ENCODE assay signal across 15 cellular contexts in the genomic region with DNA sequence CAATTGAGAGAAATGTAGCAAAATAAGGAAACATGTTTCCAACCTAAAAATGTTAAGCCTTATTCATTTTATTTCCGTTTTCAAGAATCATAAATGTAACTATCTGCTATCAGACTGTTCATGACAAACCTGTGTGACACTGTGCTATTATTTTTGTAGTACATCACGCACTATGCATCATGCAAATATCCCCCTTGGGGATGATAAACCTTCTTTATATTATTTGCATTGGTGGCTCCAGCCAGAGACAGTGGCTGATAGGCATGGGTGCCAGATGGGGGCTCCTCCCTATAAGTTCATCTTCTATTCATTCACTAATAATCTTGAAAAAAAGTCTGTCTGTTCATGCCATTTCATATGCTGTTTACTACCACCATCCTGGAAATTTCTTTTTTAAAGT.
"Had no signal": no experiment of that assay in that cellular context is flagged by ENCODE, and none has a peak within 500 bp of the region (broad histone marks: within the 10 kb centered on the region; RNA-seq: fewer than 3 reads in every experiment).

No MANE protein-coding gene starts in this region.

- H3K4me1 ChIP-seq: parathyroid adenoma, upper lobe of right lung had no signal

- H3K36me3 Mint-ChIP-seq: natural killer cell; stimulated activated effector memory CD8-positive, alpha-beta T cell treated with anti-CD3 and anti-CD28 coated beads, Interleukin-12 subunit alpha, Interleukin-12 subunit beta, amount 100 ng/mL, for 72 hours had no signal

- H3K36me3 ChIP-seq: brain microvascular endothelial cell, neutrophil, thoracic aorta, upper lobe of right lung had no signal

- DNase-seq: activated CD4-positive, alpha-beta T cell treated with anti-CD3 and anti-CD28 coated beads, Interleukin-2, amount 50 U/mL, for 1 hour; activated naive CD4-positive, alpha-beta T cell; brain microvascular endothelial cell; effector memory CD4-positive, alpha-beta T cell; foreskin fibroblast; kidney glomerular epithelial cell; left ventricle myocardium superior; mesenchymal stem cell; natural killer cell; stimulated activated CD4-positive, alpha-beta T cell treated with anti-CD3 and anti-CD28 coated beads, Interleukin-12 subunit alpha, Interleukin-12 subunit beta, amount 100 ng/mL, for 4 hours; upper lobe of right lung had no signal

- H3K27me3 ChIP-seq: brain microvascular endothelial cell, upper lobe of right lung had no signal

- H3K9me3 Mint-ChIP-seq: natural killer cell; stimulated activated effector memory CD8-positive, alpha-beta T cell treated with anti-CD3 and anti-CD28 coated beads, Interleukin-12 subunit alpha, Interleukin-12 subunit beta, amount 100 ng/mL, for 72 hours had no signal

- ATAC-seq: left ventricle myocardium superior; natural killer cell; stimulated activated effector memory CD8-positive, alpha-beta T cell treated with anti-CD3 and anti-CD28 coated beads, Interleukin-12 subunit alpha, Interleukin-12 subunit beta, amount 100 ng/mL, for 72 hours; upper lobe of right lung had no signal

- H3K9me3 ChIP-seq: neutrophil, thoracic aorta, upper lobe of right lung had no signal

- H3K4me3 Mint-ChIP-seq: natural killer cell; stimulated activated effector memory CD8-positive, alpha-beta T cell treated with anti-CD3 and anti-CD28 coated beads, Interleukin-12 subunit alpha, Interleukin-12 subunit beta, amount 100 ng/mL, for 72 hours had no signal

- H3K4me1 Mint-ChIP-seq: natural killer cell; stimulated activated effector memory CD8-positive, alpha-beta T cell treated with anti-CD3 and anti-CD28 coated beads, Interleukin-12 subunit alpha, Interleukin-12 subunit beta, amount 100 ng/mL, for 72 hours had no signal

- H3K79me2 ChIP-seq: parathyroid adenoma had no signal

- H3K27ac ChIP-seq: brain microvascular endothelial cell, neutrophil, parathyroid adenoma, thoracic aorta, upper lobe of right lung had no signal

- H3K27ac Mint-ChIP-seq: natural killer cell; stimulated activated effector memory CD8-positive, alpha-beta T cell treated with anti-CD3 and anti-CD28 coated beads, Interleukin-12 subunit alpha, Interleukin-12 subunit beta, amount 100 ng/mL, for 72 hours had no signal

- H3K4me3 ChIP-seq: thoracic aorta, upper lobe of right lung had no signal
